In the genomic region with DNA sequence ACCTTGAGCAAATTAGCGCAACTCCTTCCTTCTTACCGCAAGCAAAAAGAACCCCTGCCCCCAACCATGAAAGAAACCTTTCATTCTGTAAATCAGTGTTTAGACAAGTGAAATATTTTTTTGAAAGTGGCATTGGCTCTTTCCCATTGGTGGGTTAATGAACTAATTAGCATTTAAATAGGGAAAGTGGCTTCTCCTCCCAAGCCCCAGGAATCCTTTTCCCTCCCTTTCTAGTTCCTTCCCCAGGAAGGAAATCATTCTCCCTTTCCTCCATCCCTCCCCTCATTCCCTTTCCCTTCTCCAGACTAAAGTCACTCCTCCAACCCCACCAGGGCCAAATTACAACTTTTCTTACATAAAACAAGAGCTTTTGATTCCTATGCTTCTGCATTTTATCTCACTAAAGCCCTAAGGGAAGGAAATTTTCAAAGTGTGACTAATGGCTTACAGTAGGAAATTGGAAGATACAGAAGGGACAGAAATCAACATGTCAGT, we compare ENCODE assay signal across 1 cellular context.
A peak's percentile ranks its signal among the peaks of the same experiment; 100 is the strongest.
TF ChIP-seq lines count a peak whose summit lies in the region.

No MANE protein-coding gene starts in this region.

TF ChIP-seq in GM23338, 12 proteins besides CTCF, POLR2A, EP300 and RAD21 (continued from another document):
- TF ChIP-seq, protein P1, sequence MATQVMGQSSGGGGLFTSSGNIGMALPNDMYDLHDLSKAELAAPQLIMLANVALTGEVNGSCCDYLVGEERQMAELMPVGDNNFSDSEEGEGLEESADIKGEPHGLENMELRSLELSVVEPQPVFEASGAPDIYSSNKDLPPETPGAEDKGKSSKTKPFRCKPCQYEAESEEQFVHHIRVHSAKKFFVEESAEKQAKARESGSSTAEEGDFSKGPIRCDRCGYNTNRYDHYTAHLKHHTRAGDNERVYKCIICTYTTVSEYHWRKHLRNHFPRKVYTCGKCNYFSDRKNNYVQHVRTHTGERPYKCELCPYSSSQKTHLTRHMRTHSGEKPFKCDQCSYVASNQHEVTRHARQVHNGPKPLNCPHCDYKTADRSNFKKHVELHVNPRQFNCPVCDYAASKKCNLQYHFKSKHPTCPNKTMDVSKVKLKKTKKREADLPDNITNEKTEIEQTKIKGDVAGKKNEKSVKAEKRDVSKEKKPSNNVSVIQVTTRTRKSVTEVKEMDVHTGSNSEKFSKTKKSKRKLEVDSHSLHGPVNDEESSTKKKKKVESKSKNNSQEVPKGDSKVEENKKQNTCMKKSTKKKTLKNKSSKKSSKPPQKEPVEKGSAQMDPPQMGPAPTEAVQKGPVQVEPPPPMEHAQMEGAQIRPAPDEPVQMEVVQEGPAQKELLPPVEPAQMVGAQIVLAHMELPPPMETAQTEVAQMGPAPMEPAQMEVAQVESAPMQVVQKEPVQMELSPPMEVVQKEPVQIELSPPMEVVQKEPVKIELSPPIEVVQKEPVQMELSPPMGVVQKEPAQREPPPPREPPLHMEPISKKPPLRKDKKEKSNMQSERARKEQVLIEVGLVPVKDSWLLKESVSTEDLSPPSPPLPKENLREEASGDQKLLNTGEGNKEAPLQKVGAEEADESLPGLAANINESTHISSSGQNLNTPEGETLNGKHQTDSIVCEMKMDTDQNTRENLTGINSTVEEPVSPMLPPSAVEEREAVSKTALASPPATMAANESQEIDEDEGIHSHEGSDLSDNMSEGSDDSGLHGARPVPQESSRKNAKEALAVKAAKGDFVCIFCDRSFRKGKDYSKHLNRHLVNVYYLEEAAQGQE (IDR thresholded peaks at IDR 0.05; ENCODE audit: unreplicated experiment) = no peak
- no peak for TF ChIP-seq ZNF114 (CRISPR knock-in tag; IDR thresholded peaks at IDR 0.05)
- TF ChIP-seq, protein P2, sequence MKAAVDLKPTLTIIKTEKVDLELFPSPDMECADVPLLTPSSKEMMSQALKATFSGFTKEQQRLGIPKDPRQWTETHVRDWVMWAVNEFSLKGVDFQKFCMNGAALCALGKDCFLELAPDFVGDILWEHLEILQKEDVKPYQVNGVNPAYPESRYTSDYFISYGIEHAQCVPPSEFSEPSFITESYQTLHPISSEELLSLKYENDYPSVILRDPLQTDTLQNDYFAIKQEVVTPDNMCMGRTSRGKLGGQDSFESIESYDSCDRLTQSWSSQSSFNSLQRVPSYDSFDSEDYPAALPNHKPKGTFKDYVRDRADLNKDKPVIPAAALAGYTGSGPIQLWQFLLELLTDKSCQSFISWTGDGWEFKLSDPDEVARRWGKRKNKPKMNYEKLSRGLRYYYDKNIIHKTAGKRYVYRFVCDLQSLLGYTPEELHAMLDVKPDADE (IDR thresholded peaks at IDR 0.05) = 0 out of 2 replicates have a peak, but pooled peaks have one; percentile 7
